Comparison of ENCODE assay signal across 12 cellular contexts in genomic region chr9:133889498-133890301, GRCh38.
DNase-seq lines count a peak whose midpoint lies in the region; ATAC-seq, FAIRE-seq and TF ChIP-seq lines count a peak whose summit lies in the region.
"Had no signal": no experiment of that assay in that cellular context is flagged by ENCODE, and none has a peak within 500 bp of the region (broad histone marks: within the 10 kb centered on the region; RNA-seq: fewer than 3 reads in every experiment).

No MANE protein-coding gene starts in this region.

- WGBS in ovary, 3 donors = 90 to 92% (median 91%) methylated on average over 24 of the region's 24 CpGs

- peak overlapping the region; percentile 32 for H3K9ac ChIP-seq in astrocyte (ENCODE audit: low read length)

- TF ChIP-seq EP300 in ovary (IDR thresholded peaks at IDR 0.05) = no peak

- no peaks in the 10 kb centered on the region for H3K27me3 ChIP-seq in astrocyte (ENCODE audit: insufficient read depth, low read length)
- H3K27me3 ChIP-seq in ovary = no peaks in the 10 kb centered on the region
- H3K27me3 ChIP-seq: colonic mucosa had no signal

- no peak overlapping the region for H3K4me3 Mint-ChIP-seq in astrocyte (ENCODE audit: unreplicated experiment)
- H3K4me3 Mint-ChIP-seq in stimulated activated naive B cell treated with anti-CD40 and anti-IgM and Interleukin-4, amounts not matched to agents 10 μg/mL and 1 μg/mL and 100 μg/mL, for 72 hours = no peak overlapping the region
- H3K4me3 Mint-ChIP-seq: activated T-cell treated with anti-CD3 and anti-CD28 coated beads, Interleukin-2, amount 50 U/mL, for 72 hours; CD8-positive, alpha-beta memory T cell had no signal

- H3K36me3 ChIP-seq in astrocyte (ENCODE audit: insufficient read depth, low read length) (no peaks in the 10 kb centered on the region), ovary (no peaks in the 10 kb centered on the region)
- H3K36me3 ChIP-seq: colonic mucosa, prostate gland had no signal

- intact Hi-C loops in ovary (cut with DNase I) = no loop called here

- FAIRE-seq in astrocyte (lab: Jason Lieb, UNC) = no peak

- H3K27ac ChIP-seq in astrocyte (ENCODE audit: low read depth, low read length) (peak overlapping the region; percentile 27), ovary (no peak overlapping the region)
- H3K27ac ChIP-seq: colonic mucosa, prostate gland had no signal

- in situ Hi-C loops in Caki2 (cut with HindIII; ENCODE audit: low pct_unique_long_range_greater_than_20kb, low sequenced_read_pairs) = no loop called here

- TF ChIP-seq POLR2A in ovary (IDR thresholded peaks at IDR 0.05) = no peak

- H3K27me3 Mint-ChIP-seq in astrocyte (ENCODE audit: low read depth, unreplicated experiment) = no peaks in the 10 kb centered on the region
- H3K27me3 Mint-ChIP-seq in stimulated activated naive B cell treated with anti-CD40 and anti-IgM and Interleukin-4, amounts not matched to agents 10 μg/mL and 1 μg/mL and 100 μg/mL, for 72 hours = no peaks in the 10 kb centered on the region
- H3K27me3 Mint-ChIP-seq: CD8-positive, alpha-beta memory T cell had no signal

- H3K79me2 ChIP-seq in astrocyte (ENCODE audit: insufficient read depth, low read length) = peaks cover 79% of the 10 kb centered on the region

- no peak overlapping the region for H2AFZ ChIP-seq in astrocyte (ENCODE audit: low read depth, low read length)

- H3K9me3 ChIP-seq in astrocyte (ENCODE audit: insufficient read depth, low read depth, low read length) (no peaks in the 10 kb centered on the region), ovary (no peaks in the 10 kb centered on the region)
- H3K9me3 ChIP-seq: colonic mucosa, prostate gland had no signal

- H3K4me3 ChIP-seq in astrocyte (ENCODE audit: insufficient read depth, low read depth, low read length) (no peak overlapping the region), ovary (no peak overlapping the region)
- H3K4me3 ChIP-seq: colonic mucosa, prostate gland had no signal

- TF ChIP-seq CTCF in astrocyte (IDR thresholded peaks at IDR 0.05; ENCODE audit: insufficient read depth, low read depth, low read length) (no peak), ovary (IDR thresholded peaks at IDR 0.05) (no peak), omental fat pad (IDR thresholded peaks at IDR 0.05) (no peak)

- no peaks in the 10 kb centered on the region for H3K9me3 Mint-ChIP-seq in astrocyte (ENCODE audit: unreplicated experiment)
- no peaks in the 10 kb centered on the region for H3K9me3 Mint-ChIP-seq in stimulated activated naive B cell treated with anti-CD40 and anti-IgM and Interleukin-4, amounts not matched to agents 10 μg/mL and 1 μg/mL and 100 μg/mL, for 72 hours
- H3K9me3 Mint-ChIP-seq: activated T-cell treated with anti-CD3 and anti-CD28 coated beads, Interleukin-2, amount 50 U/mL, for 72 hours; CD8-positive, alpha-beta memory T cell had no signal

- peaks cover 29% of the 10 kb centered on the region for H3K4me1 Mint-ChIP-seq in astrocyte (ENCODE audit: low read depth, unreplicated experiment)
- peaks cover 37 to 69% of the 10 kb centered on the region in 2 donors for H3K4me1 Mint-ChIP-seq in stimulated activated naive B cell treated with anti-CD40 and anti-IgM and Interleukin-4, amounts not matched to agents 10 μg/mL and 1 μg/mL and 100 μg/mL, for 72 hours
- H3K4me1 Mint-ChIP-seq: CD8-positive, alpha-beta memory T cell had no signal

- H3K4me1 ChIP-seq in astrocyte (ENCODE audit: insufficient read depth, low read length) = peaks cover 26% of the 10 kb centered on the region
- peaks cover 7% of the 10 kb centered on the region for H3K4me1 ChIP-seq in ovary (ENCODE audit: insufficient read depth)
- H3K4me1 ChIP-seq: colonic mucosa had no signal

- H4K20me1 ChIP-seq in astrocyte (ENCODE audit: insufficient read depth, low read length) = peaks cover 50% of the 10 kb centered on the region

- H3K27ac Mint-ChIP-seq in astrocyte (ENCODE audit: unreplicated experiment) = no peak overlapping the region
- H3K27ac Mint-ChIP-seq in stimulated activated naive B cell treated with anti-CD40 and anti-IgM and Interleukin-4, amounts not matched to agents 10 μg/mL and 1 μg/mL and 100 μg/mL, for 72 hours = no peak overlapping the region
- H3K27ac Mint-ChIP-seq: activated T-cell treated with anti-CD3 and anti-CD28 coated beads, Interleukin-2, amount 50 U/mL, for 72 hours; CD8-positive, alpha-beta memory T cell had no signal

- peaks cover 17% of the 10 kb centered on the region for H3K36me3 Mint-ChIP-seq in astrocyte (ENCODE audit: low read depth, unreplicated experiment)
- H3K36me3 Mint-ChIP-seq in stimulated activated naive B cell treated with anti-CD40 and anti-IgM and Interleukin-4, amounts not matched to agents 10 μg/mL and 1 μg/mL and 100 μg/mL, for 72 hours = peaks cover 29 to 40% of the 10 kb centered on the region in 2 donors
- H3K36me3 Mint-ChIP-seq: CD8-positive, alpha-beta memory T cell had no signal

- ATAC-seq in stimulated activated naive B cell treated with anti-CD40 and anti-IgM and Interleukin-4, amounts not matched to agents 10 μg/mL and 1 μg/mL and 100 μg/mL, for 72 hours (replicated peaks) = no peak
- ATAC-seq in omental fat pad (ENCODE audit: low FRiP score) = no peak
- ATAC-seq: activated T-cell treated with anti-CD3 and anti-CD28 coated beads, Interleukin-2, amount 50 U/mL, for 72 hours had no signal

- DNase-seq in Caki2 (ENCODE audit: low read depth) (peak; percentile 13), NCI-H2081 (lab: John Stamatoyannopoulos, UW) (peak; percentile 82 to 91), astrocyte (ENCODE audit: low read depth) (peak; percentile 18), midbrain (lab: John Stamatoyannopoulos, UW) (peak; percentile 10), COLO829 (ENCODE audit: low spot score) (no peak), ovary (no peak), omental fat pad (ENCODE audit: low spot score) (no peak)
- no peak for DNase-seq in stimulated activated naive B cell treated with anti-CD40 and anti-IgM and Interleukin-4, amounts not matched to agents 10 μg/mL and 1 μg/mL and 100 μg/mL, for 72 hours
- DNase-seq: activated T-cell treated with anti-CD3 and anti-CD28 coated beads, Interleukin-2, amount 50 U/mL, for 72 hours; CD8-positive, alpha-beta memory T cell; colonic mucosa had no signal

- peak overlapping the region; percentile 39 for H3K4me2 ChIP-seq in astrocyte (ENCODE audit: low read length)

Comparison
In these comparisons a context has a peak if more than half of its experiments do, and no peak if none do; other contexts are left out.
1. DNase-seq: peak in Caki2 (single experiment), NCI-H2081 (2 of 2), astrocyte (single experiment) and midbrain (single experiment); none in stimulated activated naive B cell treated with anti-CD40 and anti-IgM and Interleukin-4, amounts not matched to agents 10 μg/mL and 1 μg/mL and 100 μg/mL, for 72 hours (single experiment), COLO829 (single experiment), ovary (0 of 5) and omental fat pad (single experiment).